25 cellular contexts compared by ENCODE assay signal in genomic region chr7:35450456-35450855, GRCh38.
A peak's percentile ranks its signal among the peaks of the same experiment; 100 is the strongest.
DNase-seq lines count a peak whose midpoint lies in the region; ATAC-seq and TF ChIP-seq lines count a peak whose summit lies in the region.
"Had no signal": no experiment of that assay in that cellular context is flagged by ENCODE, and none has a peak within 500 bp of the region (broad histone marks: within the 10 kb centered on the region; RNA-seq: fewer than 3 reads in every experiment).

No MANE protein-coding gene starts in this region.

- POLR2A ChIA-PET in A673 (lab: Charles Lee; ENCODE audit: low non-redundant PET): no interaction called here

- H3K27me3 Mint-ChIP-seq in Calu3 (ENCODE audit: unreplicated experiment): peaks cover 36% of the 10 kb centered on the region

- ATAC-seq in lower lobe of right lung (peak; percentile 77 to 90), GM21515 (IDR thresholded peaks at IDR 0.05; ENCODE audit: unreplicated experiment) (no peak)
- ATAC-seq: activated CD4-positive, alpha-beta T cell treated with anti-CD3 and anti-CD28 coated beads for 36 hours; body of pancreas; naive thymus-derived CD4-positive, alpha-beta T cell; stimulated activated effector memory CD8-positive, alpha-beta T cell treated with anti-CD3 and anti-CD28 coated beads, Interleukin-12 subunit alpha, Interleukin-12 subunit beta, amount 100 ng/mL, for 72 hours had no signal

- H3K4me1 Mint-ChIP-seq in Calu3 (ENCODE audit: low read depth, unreplicated experiment): no peaks in the 10 kb centered on the region
- H3K4me1 Mint-ChIP-seq: mesothelial cell of epicardium had no signal

- H3K36me3 ChIP-seq in A673 (ENCODE audit: insufficient read depth, low read length, poor library complexity, severe bottlenecking): no peaks in the 10 kb centered on the region
- no peaks in the 10 kb centered on the region for H3K36me3 ChIP-seq in lower lobe of right lung
- H3K36me3 ChIP-seq: Peyer's patch, SJSA1, vagina had no signal

- H3K27ac ChIP-seq in A673 (ENCODE audit: low read depth, low read length, poor library complexity, severe bottlenecking): no peak overlapping the region
- H3K27ac ChIP-seq in lower lobe of right lung: no peak overlapping the region
- H3K27ac ChIP-seq: body of pancreas, Peyer's patch, SJSA1, vagina had no signal

- no TSS peak for BruUV-seq in A673 (replicated peaks; lab: Mats Ljungman, UMichigan)
- no TSS peak for BruUV-seq in Calu3 (replicated peaks; lab: Mats Ljungman, UMichigan)

- intact Hi-C loops in A673 (cut with micrococcal nuclease; ENCODE audit: unreplicated experiment): no loop called here
- intact Hi-C loops in lower lobe of right lung (cut with DNase I): no loop called here
- intact Hi-C loops in Calu3 (cut with micrococcal nuclease; ENCODE audit: unreplicated experiment): no loop called here

- TF ChIP-seq CTCF in A673 (conservative IDR thresholded peaks at IDR 0.05; ENCODE audit: low read depth, low read length): no peak
- no peak for TF ChIP-seq CTCF in lower lobe of right lung (IDR thresholded peaks at IDR 0.05)
- no peak for TF ChIP-seq CTCF in Calu3 (IDR thresholded peaks at IDR 0.05; ENCODE audit: unreplicated experiment)

- no peak overlapping the region for H3K27ac Mint-ChIP-seq in Calu3 (ENCODE audit: unreplicated experiment)
- H3K27ac Mint-ChIP-seq: activated CD4-positive, alpha-beta T cell treated with anti-CD3 and anti-CD28 coated beads for 36 hours; activated T-cell treated with anti-CD3 and anti-CD28 coated beads, Interleukin-2, amount 50 U/mL, for 24 hours; CD4-positive, CD25-positive, alpha-beta regulatory T cell; mesothelial cell of epicardium; naive thymus-derived CD4-positive, alpha-beta T cell; stimulated activated effector memory CD8-positive, alpha-beta T cell treated with anti-CD3 and anti-CD28 coated beads, Interleukin-12 subunit alpha, Interleukin-12 subunit beta, amount 100 ng/mL, for 72 hours had no signal

- no peaks in the 10 kb centered on the region for H3K36me3 Mint-ChIP-seq in Calu3 (ENCODE audit: insufficient read depth, unreplicated experiment)
- H3K36me3 Mint-ChIP-seq: CD4-positive, CD25-positive, alpha-beta regulatory T cell; mesothelial cell of epicardium; stimulated activated effector memory CD8-positive, alpha-beta T cell treated with anti-CD3 and anti-CD28 coated beads, Interleukin-12 subunit alpha, Interleukin-12 subunit beta, amount 100 ng/mL, for 72 hours had no signal

- H3K27me3 ChIP-seq in A673 (replicated peaks; ENCODE audit: insufficient read depth, low read depth, low read length, poor library complexity) (peaks cover 4% of the 10 kb centered on the region), lower lobe of right lung (ENCODE audit: low read depth) (peaks cover 23% of the 10 kb centered on the region)
- H3K27me3 ChIP-seq: Peyer's patch, SJSA1, vagina had no signal

- DNase-seq in A673 (ENCODE audit: low spot score) (peak; percentile 91), DMS79 treated with DMSO at 0.1 percent for 48 hours (lab: John Stamatoyannopoulos, UW) (peak; percentile 66), NCI-H82 (lab: John Stamatoyannopoulos, UW) (peak; percentile 62), lower lobe of right lung (no peak), NCI-H2081 treated with DMSO at 0.1 percent for 48 hours (lab: John Stamatoyannopoulos, UW) (no peak), Calu3 (no peak)
- DNase-seq: activated CD4-positive, alpha-beta T cell treated with anti-CD3 and anti-CD28 coated beads for 36 hours; activated CD8-positive, alpha-beta memory T cell treated with anti-CD3 and anti-CD28 coated beads for 24 hours; activated gamma-delta T cell treated with Interleukin-2 at 50 U/mL for 16 hours; activated T-cell treated with anti-CD3 and anti-CD28 coated beads, Interleukin-2, amount 50 U/mL, for 24 hours; body of pancreas; CD4-positive, CD25-positive, alpha-beta regulatory T cell; erythroblast; GF-D8; GOT3; left cardiac atrium; naive thymus-derived CD4-positive, alpha-beta T cell; NCI-H1694 treated with DMSO at 0.1 percent for 48 hours; NCI-H2227 treated with DMSO at 0.1 percent for 48 hours; Peyer's patch had no signal

- peaks cover 3% of the 10 kb centered on the region for H3K9me3 Mint-ChIP-seq in Calu3 (ENCODE audit: low read depth, unreplicated experiment)
- H3K9me3 Mint-ChIP-seq: activated T-cell treated with anti-CD3 and anti-CD28 coated beads, Interleukin-2, amount 50 U/mL, for 24 hours; CD4-positive, CD25-positive, alpha-beta regulatory T cell; stimulated activated effector memory CD8-positive, alpha-beta T cell treated with anti-CD3 and anti-CD28 coated beads, Interleukin-12 subunit alpha, Interleukin-12 subunit beta, amount 100 ng/mL, for 72 hours had no signal

- peaks cover 21% of the 10 kb centered on the region for H3K4me1 ChIP-seq in A673 (ENCODE audit: insufficient read depth, low read length, poor library complexity, severe bottlenecking)
- no peaks in the 10 kb centered on the region for H3K4me1 ChIP-seq in lower lobe of right lung
- H3K4me1 ChIP-seq: SJSA1, vagina had no signal

- no peak overlapping the region for H3K4me3 Mint-ChIP-seq in Calu3 (ENCODE audit: low read depth, unreplicated experiment)
- H3K4me3 Mint-ChIP-seq: activated CD4-positive, alpha-beta T cell treated with anti-CD3 and anti-CD28 coated beads for 36 hours; activated T-cell treated with anti-CD3 and anti-CD28 coated beads, Interleukin-2, amount 50 U/mL, for 24 hours; CD4-positive, CD25-positive, alpha-beta regulatory T cell; mesothelial cell of epicardium; naive thymus-derived CD4-positive, alpha-beta T cell; stimulated activated effector memory CD8-positive, alpha-beta T cell treated with anti-CD3 and anti-CD28 coated beads, Interleukin-12 subunit alpha, Interleukin-12 subunit beta, amount 100 ng/mL, for 72 hours had no signal

- H3K4me3 ChIP-seq in A673 (ENCODE audit: low read depth, low read length, poor library complexity, severe bottlenecking) (no peak overlapping the region), lower lobe of right lung (no peak overlapping the region)
- H3K4me3 ChIP-seq: body of pancreas, Peyer's patch, SJSA1, vagina had no signal

- CTCF ChIA-PET in A673 (lab: Charles Lee) (interaction anchor here (1.2 kb wide), 1 partner anchor 70 kb away, joined by 5 read pairs; no protein-coding TSS in a partner anchor), Calu3 (lab: Charles Lee) (no interaction called here)

- H3K9me3 ChIP-seq in A673 (ENCODE audit: low read depth, low read length, poor library complexity, severe bottlenecking) (no peaks in the 10 kb centered on the region), lower lobe of right lung (no peaks in the 10 kb centered on the region)
- H3K9me3 ChIP-seq: body of pancreas, Peyer's patch, SJSA1, vagina had no signal

Comparison
In these comparisons a context has a peak if more than half of its experiments do, and no peak if none do; other contexts are left out.
1. DNase-seq: peak in A673 (single experiment), DMS79 treated with DMSO at 0.1 percent for 48 hours (single experiment) and NCI-H82 (single experiment); none in lower lobe of right lung (single experiment), NCI-H2081 treated with DMSO at 0.1 percent for 48 hours (single experiment) and Calu3 (single experiment).